ENCODE assay signal across 8 cellular contexts in the genomic region with DNA sequence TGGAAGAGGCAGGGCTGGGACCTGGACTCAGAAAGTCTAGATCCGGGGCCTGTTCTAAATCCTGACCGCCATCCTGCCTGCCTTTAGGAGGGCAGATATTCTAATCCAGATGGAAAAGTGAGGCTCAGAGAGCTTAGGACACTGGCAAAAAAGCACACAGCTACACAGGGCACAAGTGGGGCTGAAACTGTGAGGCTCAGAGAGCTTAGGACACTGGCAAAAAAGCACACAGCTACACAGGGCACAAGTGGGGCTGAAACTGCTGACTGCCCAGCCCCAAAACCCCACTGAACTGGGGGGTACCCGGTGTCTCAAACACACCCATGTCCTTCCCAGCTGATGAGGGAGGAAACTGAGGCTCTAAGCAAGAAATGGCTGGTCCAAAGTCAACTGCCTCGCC. TPM values are rescaled to one million over a fixed set of nuclear protein-coding genes. Genes with fewer than 3 reads are reported as not detected.
DNase-seq lines count a peak whose midpoint lies in the region; TF ChIP-seq lines count a peak whose summit lies in the region.

No MANE protein-coding gene starts in this region.

- WGBS in esophagus, 2 donors = 76 to 84% methylated on average over 4 of the region's 4 CpGs

- peak overlapping the region; percentile 94 for H3K4me3 ChIP-seq in NT2/D1 (ENCODE audit: insufficient read length, low read depth)
- peak overlapping the region; percentile 94 to 96 for H3K4me3 ChIP-seq in esophagus (ENCODE audit: low read depth in 1 of 2, low read length in 2 of 2)
- peak overlapping the region; percentile 100 for H3K4me3 ChIP-seq in parathyroid adenoma (ENCODE audit: low read depth, low read length)

- TF ChIP-seq CTCF in C4-2B (conservative IDR thresholded peaks at IDR 0.05) (no peak), parathyroid adenoma (IDR thresholded peaks at IDR 0.05) (no peak)

- peak overlapping the region; percentile 90 for H3K4me2 ChIP-seq in parathyroid adenoma (ENCODE audit: low read length)

- H2AFZ ChIP-seq in parathyroid adenoma = no peak overlapping the region

- H3K4me1 ChIP-seq in NT2/D1 (ENCODE audit: insufficient read depth, insufficient read length) = peaks cover 25% of the 10 kb centered on the region
- peaks cover 2 to 15% of the 10 kb centered on the region in 2 donors for H3K4me1 ChIP-seq in esophagus (ENCODE audit: control insufficient read depth in 2 of 2, insufficient read depth in 2 of 2, low read length in 1 of 2)
- H3K4me1 ChIP-seq in parathyroid adenoma = peaks cover 10% of the 10 kb centered on the region

- H3K27me3 ChIP-seq in NT2/D1 (ENCODE audit: insufficient read depth, insufficient read length) (no peaks in the 10 kb centered on the region), esophagus (ENCODE audit: control insufficient read depth in 1 of 2, insufficient read depth in 2 of 2, low read length in 2 of 2) (no peaks in the 10 kb centered on the region), parathyroid adenoma (ENCODE audit: control insufficient read depth, insufficient read depth, low read length) (no peaks in the 10 kb centered on the region)

- peak overlapping the region; percentile 99 for H3K27ac ChIP-seq in C4-2B
- peak overlapping the region in 1 of 2 donors; percentile 98 for H3K27ac ChIP-seq in esophagus (ENCODE audit: low read depth in 2 of 2, low read length in 1 of 2)
- peak overlapping the region; percentile 96 for H3K27ac ChIP-seq in parathyroid adenoma

- peaks cover 14% of the 10 kb centered on the region for H3K79me2 ChIP-seq in parathyroid adenoma

- no peaks in the 10 kb centered on the region for H3K9me3 ChIP-seq in NT2/D1 (ENCODE audit: insufficient read depth, low read length)
- H3K9me3 ChIP-seq in esophagus (ENCODE audit: control insufficient read depth in 2 of 2, insufficient read depth in 1 of 2, low read depth in 1 of 2, low read length in 1 of 2) = no peaks in the 10 kb centered on the region
- H3K9me3 ChIP-seq in parathyroid adenoma (ENCODE audit: control insufficient read depth, low read length) = no peaks in the 10 kb centered on the region

- peaks cover 65% of the 10 kb centered on the region for H3K36me3 ChIP-seq in NT2/D1 (ENCODE audit: insufficient read depth, insufficient read length, low read length)
- H3K36me3 ChIP-seq in esophagus (ENCODE audit: control insufficient read depth in 2 of 2, insufficient read depth in 2 of 2, low read length in 1 of 2) = peaks cover 11 to 13% of the 10 kb centered on the region in 2 donors
- H3K36me3 ChIP-seq in parathyroid adenoma (ENCODE audit: control insufficient read depth, insufficient read depth, low read length) = no peaks in the 10 kb centered on the region

- DNase-seq in NT2/D1 (ENCODE audit: low read depth, low spot score) (no peak), DMS153 treated with DMSO at 0.1 percent for 48 hours (lab: John Stamatoyannopoulos, UW; ENCODE audit: unreplicated experiment) (no peak), NCI-H2227 (lab: John Stamatoyannopoulos, UW; ENCODE audit: unreplicated experiment) (no peak), NCI-H1694 treated with DMSO at 0.1 percent for 48 hours (lab: John Stamatoyannopoulos, UW) (no peak), islet precursor cell (no peak)

- H3K9ac ChIP-seq in NT2/D1 (ENCODE audit: insufficient read length, low read depth) = peak overlapping the region; percentile 96
- no peak overlapping the region for H3K9ac ChIP-seq in parathyroid adenoma

RNA-seq across cellular contexts. Expression of gene AKT1S1, which starts 2.0 kb away (rescaled TPM):
- 10 to 100 TPM; 33.8 to 46.9 TPM for polyA plus RNA-seq in esophagus

RNA-seq across cellular contexts. Expression of gene TBC1D17, which starts 2.3 kb away (rescaled TPM):
- 10 to 100 TPM; 21.8 to 32.6 TPM for polyA plus RNA-seq in esophagus

RNA-seq across cellular contexts. Expression of gene PNKP, which starts 7.8 kb away (rescaled TPM):
- polyA plus RNA-seq in esophagus = 10 to 100 TPM; 27.5 to 65.1 TPM

RNA-seq across cellular contexts. Expression of gene IL4I1, which starts 21.5 kb away (rescaled TPM):
- polyA plus RNA-seq in esophagus = under 1 TPM; 0.18 to 0.45 TPM

RNA-seq across cellular contexts. Expression of gene PTOV1, which starts 24.2 kb away (rescaled TPM):
- polyA plus RNA-seq in esophagus = 10 to 100 TPM; 59.1 to 92.8 TPM
